ENCODE assay signal across 15 cellular contexts in the genomic region with DNA sequence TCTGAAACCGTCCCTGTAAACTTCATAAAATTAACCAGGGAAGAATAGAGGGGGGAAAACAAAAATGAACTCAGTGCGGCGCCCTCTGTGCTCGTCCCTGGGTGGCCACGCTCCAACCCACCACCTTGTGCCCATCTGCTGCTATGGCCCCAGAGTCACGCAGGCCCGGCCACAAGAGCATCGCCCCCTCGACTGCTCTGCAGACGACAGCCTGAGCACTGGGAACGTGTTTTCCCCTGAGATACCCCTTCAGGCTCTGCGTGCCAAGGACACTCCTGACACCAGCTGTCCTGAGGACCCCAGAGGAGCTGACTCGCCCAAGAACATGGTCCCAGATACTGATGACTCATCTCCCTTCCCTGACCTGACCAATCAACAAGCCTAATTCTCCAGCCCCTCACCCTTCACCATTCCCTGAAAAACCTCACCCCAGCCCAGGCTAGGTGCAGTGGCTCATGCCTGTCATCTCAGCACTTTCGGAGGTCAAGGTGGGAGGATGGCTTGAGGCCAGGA.
DNase-seq lines count a peak whose midpoint lies in the region; FAIRE-seq and TF ChIP-seq lines count a peak whose summit lies in the region.
"Had no signal": no experiment of that assay in that cellular context is flagged by ENCODE, and none has a peak within 500 bp of the region (broad histone marks: within the 10 kb centered on the region; RNA-seq: fewer than 3 reads in every experiment).

No MANE protein-coding gene starts in this region.

- H3K4me3 ChIP-seq in kidney (ENCODE audit: low read length in 2 of 2) (no peak overlapping the region), skeletal muscle satellite cell (ENCODE audit: low read length) (no peak overlapping the region)
- H3K4me3 ChIP-seq: GM12878 had no signal

- peak overlapping the region; percentile 42 for H3K4me2 ChIP-seq in skeletal muscle satellite cell (ENCODE audit: low read length)

- no peak for TF ChIP-seq CTCF in kidney (IDR thresholded peaks at IDR 0.05; ENCODE audit: borderline replicate concordance, extremely low read depth, insufficient read depth)

- no peaks in the 10 kb centered on the region for H3K27me3 ChIP-seq in skeletal muscle satellite cell (ENCODE audit: control insufficient read depth, insufficient read depth, low read length)

- H3K4me1 ChIP-seq in kidney (ENCODE audit: control insufficient read depth in 1 of 2, insufficient read depth in 1 of 2, low read depth in 1 of 2, low read length in 2 of 2) (no peaks in the 10 kb centered on the region), skeletal muscle satellite cell (ENCODE audit: control insufficient read depth, insufficient read depth, low read length) (peaks cover 38% of the 10 kb centered on the region)

- peak; percentile 32 for DNase-seq in EH (ENCODE audit: low read depth)
- peak; percentile 37 for DNase-seq in M059J (ENCODE audit: low read depth)
- peak; percentile 35 for DNase-seq in kidney
- DNase-seq in NCI-H1694 treated with DMSO at 0.1 percent for 48 hours (lab: John Stamatoyannopoulos, UW) = no peak
- no peak for DNase-seq in islet precursor cell
- no peak for DNase-seq in CD1c-positive myeloid dendritic cell (ENCODE audit: extremely low spot score)
- DNase-seq: C1 segment of cervical spinal cord, COR-L47, DMS53, NCI-H1092, NCI-H1694, NCI-H774, SHP77 treated with DMSO at 0.1 percent for 48 hours had no signal

- H3K27ac ChIP-seq in kidney (ENCODE audit: low read depth in 2 of 2, low read length in 2 of 2) = no peak overlapping the region

- H3K9ac ChIP-seq in kidney (ENCODE audit: low read length in 2 of 2) (no peak overlapping the region), skeletal muscle satellite cell (ENCODE audit: low read depth, low read length) (peak overlapping the region; percentile 65)

- FAIRE-seq in kidney (lab: Jason Lieb, UNC) = no peak
- FAIRE-seq: GM12878 had no signal

- H3K36me3 ChIP-seq in kidney (ENCODE audit: control insufficient read depth in 1 of 2, insufficient read depth in 2 of 2, low read length in 2 of 2) (no peaks in the 10 kb centered on the region), skeletal muscle satellite cell (ENCODE audit: insufficient read depth, low read length) (no peaks in the 10 kb centered on the region)

- intact Hi-C loops in kidney (cut with DNase I) = no loop called here

- H3K9me3 ChIP-seq in kidney (ENCODE audit: control insufficient read depth in 1 of 2, low read length in 2 of 2) (no peaks in the 10 kb centered on the region), skeletal muscle satellite cell (replicated peaks; ENCODE audit: low read length) (no peaks in the 10 kb centered on the region)

Comparison
In these comparisons a context has a peak if more than half of its experiments do, and no peak if none do; other contexts are left out.
1. DNase-seq: peak in EH (single experiment), M059J (single experiment) and kidney (single experiment); none in NCI-H1694 treated with DMSO at 0.1 percent for 48 hours (single experiment), islet precursor cell (single experiment) and CD1c-positive myeloid dendritic cell (single experiment).